Comparison of ENCODE assay signal across 8 cellular contexts in the genomic region with DNA sequence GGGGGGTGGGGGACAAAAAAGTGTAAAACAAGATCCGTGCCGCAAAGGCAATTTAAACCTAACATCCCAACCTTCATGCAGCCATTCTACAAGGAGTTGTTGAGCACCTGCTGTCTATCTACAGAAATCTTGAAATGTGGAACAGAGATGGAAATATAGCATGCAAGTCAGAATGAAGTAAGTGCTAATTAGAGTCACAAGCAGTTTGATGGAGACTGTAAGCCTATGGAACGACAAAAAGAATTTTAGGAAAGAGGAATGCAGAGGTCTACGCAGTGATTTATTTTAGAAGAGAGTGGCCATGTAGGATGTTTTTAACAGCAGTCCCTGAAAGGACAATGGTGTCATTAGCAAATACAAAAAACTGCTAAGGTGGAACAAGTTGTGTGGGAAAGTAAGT. TPM values are rescaled to one million over a fixed set of nuclear protein-coding genes. Genes with fewer than 3 reads are reported as not detected.
DNase-seq lines count a peak whose midpoint lies in the region; ATAC-seq and TF ChIP-seq lines count a peak whose summit lies in the region.

No MANE protein-coding gene starts in this region.

- no peak for TF ChIP-seq EP300 in sigmoid colon (IDR thresholded peaks at IDR 0.05)

- H3K27ac ChIP-seq in RWPE2 (ENCODE audit: poor library complexity, severe bottlenecking), result peak overlapping the region; percentile 78
- H3K27ac ChIP-seq in sigmoid colon, result peak overlapping the region; percentile 83 to 96 (median 90)

- TF ChIP-seq CTCF in GM13976 (IDR thresholded peaks at IDR 0.05; ENCODE audit: borderline replicate concordance, control extremely low read depth, extremely low read depth, insufficient read depth, missing control alignments) (no peak), RWPE2 (IDR thresholded peaks at IDR 0.05; ENCODE audit: poor library complexity, severe bottlenecking) (no peak), fibroblast of mammary gland (conservative IDR thresholded peaks at IDR 0.05; ENCODE audit: control insufficient read depth, insufficient read depth, low read depth, low read length) (no peak), sigmoid colon (IDR thresholded peaks at IDR 0.05) (no peak)

- H3K9me3 ChIP-seq in RWPE2 (ENCODE audit: severe bottlenecking), result no peaks in the 10 kb centered on the region
- H3K9me3 ChIP-seq in sigmoid colon, result no peaks in the 10 kb centered on the region

- H3K27me3 ChIP-seq in RWPE2 (ENCODE audit: insufficient read depth, poor library complexity, severe bottlenecking) (no peaks in the 10 kb centered on the region), sigmoid colon (no peaks in the 10 kb centered on the region)

- peak overlapping the region; percentile 89 for H3K4me3 ChIP-seq in RWPE2 (ENCODE audit: severe bottlenecking)
- peak overlapping the region; percentile 53 for H3K4me3 ChIP-seq in fibroblast of mammary gland (ENCODE audit: control insufficient read depth, low read depth, low read length)
- peak overlapping the region; percentile 37 to 98 (median 96) for H3K4me3 ChIP-seq in sigmoid colon

- 27 to 34% methylated on average over 4 of the region's 4 CpGs for WGBS in sigmoid colon, 2 donors

- in situ Hi-C loops in GM13976 (cut with MboI; ENCODE audit: low sequenced_read_pairs, unreplicated experiment), result no loop called here

- peaks cover 34% of the 10 kb centered on the region for H3K36me3 ChIP-seq in RWPE2 (ENCODE audit: low read depth)
- H3K36me3 ChIP-seq in sigmoid colon, result no peaks in the 10 kb centered on the region

- H3K4me1 ChIP-seq in RWPE2 (ENCODE audit: insufficient read depth, poor library complexity, severe bottlenecking) (peaks cover 23% of the 10 kb centered on the region), sigmoid colon (peaks cover 0 to 40% (median 24%) of the 10 kb centered on the region in 4 donors)

- ATAC-seq in RWPE2 (ENCODE audit: low read depth), result no peak
- ATAC-seq in HG03159 (IDR thresholded peaks at IDR 0.05; ENCODE audit: unreplicated experiment), result no peak

- TF ChIP-seq POLR2A in sigmoid colon (IDR thresholded peaks at IDR 0.05), result no peak

- intact Hi-C loops in sigmoid colon (cut with DNase I), result loop anchor here (5.0 kb wide), 3 partner anchors 85 to 380 kb away; partner anchors contain the start of gene CLDND1

- DNase-seq in GM13976 (ENCODE audit: low spot score) (peak; percentile 29), RWPE2 (ENCODE audit: low spot score) (no peak), fibroblast of mammary gland (ENCODE audit: low read depth) (no peak), sigmoid colon (no peak), NOMO-1 treated with dmso at 0.1 percent for 144 hours (lab: John Stamatoyannopoulos, UW; ENCODE audit: unreplicated experiment) (no peak), NCI-H446 (lab: John Stamatoyannopoulos, UW) (no peak)
- no peak for DNase-seq in stimulated activated CD8-positive, alpha-beta memory T cell treated with anti-CD3 and anti-CD28 coated beads, Interleukin-4, amount 100 ng/mL, for 48 hours

RNA-seq across cellular contexts. Expression of gene DCBLD2, which starts 0.8 kb away (rescaled TPM):
- total RNA-seq in sigmoid colon, result 10 to 100 TPM; 38.8 to 56.5 (median 51.3) TPM
- polyA plus RNA-seq in sigmoid colon, result 1 to 10 TPM; 1.2 to 3.5 (median 2.5) TPM
